Comparison of ENCODE assay signal across 8 cellular contexts in the genomic region with DNA sequence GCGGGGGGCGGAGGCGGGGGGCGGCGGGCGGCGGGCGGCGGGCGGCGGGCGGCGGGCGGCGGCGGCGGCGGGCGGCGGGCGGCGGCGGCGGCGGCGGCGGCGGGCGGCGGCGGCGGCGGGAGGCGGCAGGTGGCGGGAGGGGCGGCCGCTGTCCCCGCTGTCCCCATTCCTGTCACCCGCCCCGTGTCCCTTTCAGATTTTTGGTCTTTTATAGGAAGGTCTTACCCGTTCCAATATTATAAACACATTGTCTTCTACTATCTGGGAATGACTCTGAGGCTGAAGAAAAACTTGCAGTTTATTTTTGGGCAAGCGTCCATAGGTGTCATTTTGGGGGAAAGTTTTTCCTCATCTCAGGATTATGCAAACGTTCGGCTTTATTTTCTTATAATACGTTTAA. TPM values are rescaled to one million over a fixed set of nuclear protein-coding genes. Genes with fewer than 3 reads are reported as not detected.
A peak's percentile ranks its signal among the peaks of the same experiment; 100 is the strongest.
DNase-seq lines count a peak whose midpoint lies in the region; ATAC-seq and TF ChIP-seq lines count a peak whose summit lies in the region.

No MANE protein-coding gene starts in this region.

- no peaks in the 10 kb centered on the region for H3K9me3 Mint-ChIP-seq in CD4-positive, alpha-beta T cell
- H3K9me3 Mint-ChIP-seq in activated B cell treated with CpG ODN at 0.5 μM for 24 hours = no peaks in the 10 kb centered on the region

- no peak for TF ChIP-seq CTCF in CD4-positive, alpha-beta T cell (IDR thresholded peaks at IDR 0.05)
- TF ChIP-seq CTCF in activated B cell treated with CpG ODN at 0.5 μM for 24 hours (IDR thresholded peaks at IDR 0.05) = no peak

- H3K9me3 ChIP-seq in CD4-positive, alpha-beta T cell (ENCODE audit: control insufficient read depth, low read length) = no peaks in the 10 kb centered on the region

- peak; percentile 12 for ATAC-seq in CD4-positive, alpha-beta T cell (ENCODE audit: poor library complexity)
- peak; percentile 3 for ATAC-seq in HG02852 (IDR thresholded peaks at IDR 0.05; ENCODE audit: unreplicated experiment)
- no peak for ATAC-seq in activated B cell treated with CpG ODN at 0.5 μM for 24 hours (ENCODE audit: low read depth)
- no peak for ATAC-seq in GM21576 (IDR thresholded peaks at IDR 0.05; ENCODE audit: unreplicated experiment)
- no peak for ATAC-seq in GM21717 (IDR thresholded peaks at IDR 0.05; ENCODE audit: unreplicated experiment)

- peak overlapping the region; percentile 61 for H3K4me3 ChIP-seq in skeletal muscle cell (ENCODE audit: low read depth, low read length)

- intact Hi-C loops in CD4-positive, alpha-beta T cell (cut with DNase I, micrococcal nuclease) = loop anchor here (1.0 to 10.0 kb wide), 9 partner anchors 63 to 1123 kb away; a partner anchor contains a TSS
- intact Hi-C loops in activated B cell treated with CpG ODN at 0.5 μM for 24 hours (cut with micrococcal nuclease) = loop anchor here (1.0 to 5.0 kb wide), 8 partner anchors 64 to 1128 kb away; a partner anchor contains a TSS

- peak overlapping the region; percentile 90 for H3K27ac Mint-ChIP-seq in CD4-positive, alpha-beta T cell
- H3K27ac Mint-ChIP-seq in activated B cell treated with CpG ODN at 0.5 μM for 24 hours = peak overlapping the region; percentile 60

- H3K4me1 Mint-ChIP-seq in CD4-positive, alpha-beta T cell (ENCODE audit: low read depth) = peaks cover 6% of the 10 kb centered on the region
- H3K4me1 Mint-ChIP-seq in activated B cell treated with CpG ODN at 0.5 μM for 24 hours = peaks cover 4% of the 10 kb centered on the region

- peak in 1 of 10 experiments; percentile 1 for DNase-seq in CD4-positive, alpha-beta T cell
- DNase-seq in activated B cell treated with CpG ODN at 0.5 μM for 24 hours (no peak), germinal center (ENCODE audit: low spot score) (peak; percentile 21), skeletal muscle cell (ENCODE audit: low read depth) (no peak), SIG-M5 (lab: John Stamatoyannopoulos, UW) (no peak)

- no peak overlapping the region for H3K27ac ChIP-seq in CD4-positive, alpha-beta T cell (ENCODE audit: low read depth, low read length)

- CTCF ChIA-PET in CD4-positive, alpha-beta T cell (lab: Charles Lee) = no interaction called here
- CTCF ChIA-PET in activated B cell treated with CpG ODN at 0.5 μM for 24 hours (lab: Charles Lee) = no interaction called here

- POLR2A ChIA-PET in CD4-positive, alpha-beta T cell (lab: Charles Lee) = interaction anchor here (1.5 kb wide), 1 partner anchor 522 kb away, joined by 3 read pairs; no protein-coding TSS in a partner anchor
- POLR2A ChIA-PET in activated B cell treated with CpG ODN at 0.5 μM for 24 hours (lab: Charles Lee) = no interaction called here

- peak overlapping the region; percentile 90 for H3K4me3 Mint-ChIP-seq in CD4-positive, alpha-beta T cell
- peak overlapping the region; percentile 78 for H3K4me3 Mint-ChIP-seq in activated B cell treated with CpG ODN at 0.5 μM for 24 hours

- H3K36me3 Mint-ChIP-seq in CD4-positive, alpha-beta T cell (ENCODE audit: low read depth) = peaks cover 5% of the 10 kb centered on the region
- H3K36me3 Mint-ChIP-seq in activated B cell treated with CpG ODN at 0.5 μM for 24 hours (ENCODE audit: low read depth) = peaks cover 4% of the 10 kb centered on the region

- no peaks in the 10 kb centered on the region for H3K27me3 Mint-ChIP-seq in CD4-positive, alpha-beta T cell
- no peaks in the 10 kb centered on the region for H3K27me3 Mint-ChIP-seq in activated B cell treated with CpG ODN at 0.5 μM for 24 hours

- no peaks in the 10 kb centered on the region for H3K27me3 ChIP-seq in CD4-positive, alpha-beta T cell (ENCODE audit: control insufficient read depth, insufficient read depth, low read length)

RNA-seq across cellular contexts. Expression of a gene that starts 0.5 kb away (rescaled TPM):
- 1 to 10 TPM; 1.3 to 1.8 TPM for total RNA-seq in CD4-positive, alpha-beta T cell
- 1.5 and 4.3 TPM in 2 replicates for total RNA-seq in activated B cell treated with CpG ODN at 0.5 μM for 24 hours

RNA-seq across cellular contexts. Expression of a gene that starts 25.2 kb away (rescaled TPM):
- total RNA-seq in CD4-positive, alpha-beta T cell = not detected
- total RNA-seq in activated B cell treated with CpG ODN at 0.5 μM for 24 hours = not detected in 2 replicates

Comparison
In these comparisons a context has a peak if more than half of its experiments do, and no peak if none do; other contexts are left out.
1. ATAC-seq: peak in CD4-positive, alpha-beta T cell (single experiment) and HG02852 (single experiment); none in activated B cell treated with CpG ODN at 0.5 μM for 24 hours (single experiment), GM21576 (single experiment) and GM21717 (single experiment).